ENCODE assay signal across 18 cellular contexts in genomic region chr2:99878951-99879350, GRCh38.
DNase-seq lines count a peak whose midpoint lies in the region; ATAC-seq and TF ChIP-seq lines count a peak whose summit lies in the region.
"Had no signal": no experiment of that assay in that cellular context is flagged by ENCODE, and none has a peak within 500 bp of the region (broad histone marks: within the 10 kb centered on the region; RNA-seq: fewer than 3 reads in every experiment).

No MANE protein-coding gene starts in this region.

- no peak overlapping the region for H2AFZ ChIP-seq in neural progenitor cell (replicated peaks)

- peak overlapping the region in 1 of 5 experiments; percentile 39 for H3K4me3 Mint-ChIP-seq in brain
- no peak overlapping the region for H3K4me3 Mint-ChIP-seq in neural progenitor cell

- TF ChIP-seq CTCF in brain (conservative IDR thresholded peaks at IDR 0.05) = no peak
- no peak for TF ChIP-seq CTCF in neural progenitor cell (IDR thresholded peaks at IDR 0.05)

- H4K20me1 ChIP-seq in BLaER1 treated with 17β-estradiol and CSF1 and Interleukin-3, amounts not matched to agents 10 nM and 100 nM = peaks cover 0 to 24% (median 4%) of the 10 kb centered on the region in 11 experiments; a peak in 7 of 22 replicates
- no peaks in the 10 kb centered on the region for H4K20me1 ChIP-seq in neural progenitor cell (ENCODE audit: low read depth)

- H3K36me3 Mint-ChIP-seq in brain (no peaks in the 10 kb centered on the region), neural progenitor cell (peaks cover 2% of the 10 kb centered on the region)

- H3K36me3 ChIP-seq in BLaER1 treated with 17β-estradiol and CSF1 and Interleukin-3, amounts not matched to agents 10 nM and 100 nM = peaks cover 0 to 6% (median 0%) of the 10 kb centered on the region in 11 experiments; a peak in 3 of 22 replicates
- no peaks in the 10 kb centered on the region for H3K36me3 ChIP-seq in neural progenitor cell
- H3K36me3 ChIP-seq: pancreas had no signal

- DNase-seq in M059J (ENCODE audit: low read depth) (peak; percentile 78), left kidney (ENCODE audit: low read depth, low spot score) (peak; percentile 49), activated gamma-delta T cell (lab: John Stamatoyannopoulos, UW) (no peak), neural progenitor cell (ENCODE audit: low spot score) (no peak)
- DNase-seq in activated T-cell treated with anti-CD3 and anti-CD28 coated beads, Interleukin-2, amount 50 U/mL, for 1 hour = no peak
- DNase-seq: effector memory CD4-positive, alpha-beta T cell; KBM-7; kidney; mucosa of descending colon; NCI-H345; pancreas; stimulated activated naive CD8-positive, alpha-beta T cell treated with anti-CD3 and anti-CD28 coated beads, Interleukin-15, Interleukin-2, amounts not matched to agents 100 U/mL and 50 U/mL, for 24 hours had no signal

- peaks cover 90% of the 10 kb centered on the region for H3K4me1 Mint-ChIP-seq in brain
- peaks cover 56% of the 10 kb centered on the region for H3K4me1 Mint-ChIP-seq in neural progenitor cell

- H3K27me3 Mint-ChIP-seq in brain (no peaks in the 10 kb centered on the region), neural progenitor cell (ENCODE audit: insufficient read depth, low read depth) (peaks cover 2% of the 10 kb centered on the region)

- H3K4me2 ChIP-seq in BLaER1 treated with 17β-estradiol and CSF1 and Interleukin-3, amounts not matched to agents 10 nM and 100 nM = peak overlapping the region in 7 of 11 experiments; percentile 7 to 59 (median 49); a peak in 5 of 22 replicates
- H3K4me2 ChIP-seq in neural progenitor cell = no peak overlapping the region

- H3F3A ChIP-seq in neural progenitor cell (ENCODE audit: low read depth) = no peaks in the 10 kb centered on the region

- ATAC-seq in GM19463 (IDR thresholded peaks at IDR 0.05; ENCODE audit: unreplicated experiment) = no peak
- ATAC-seq: GM12878; HCT116; mucosa of descending colon; pancreas; stimulated activated naive CD8-positive, alpha-beta T cell treated with anti-CD3 and anti-CD28 coated beads, Interleukin-15, Interleukin-2, amounts not matched to agents 100 U/mL and 50 U/mL, for 24 hours had no signal

- H3K79me2 ChIP-seq in neural progenitor cell (ENCODE audit: low read depth) = no peaks in the 10 kb centered on the region

- peaks cover 25 to 56% (median 44%) of the 10 kb centered on the region in 10 experiments for H3K4me1 ChIP-seq in BLaER1 treated with 17β-estradiol and CSF1 and Interleukin-3, amounts not matched to agents 10 nM and 100 nM
- no peaks in the 10 kb centered on the region for H3K4me1 ChIP-seq in neural progenitor cell

- peaks cover 0 to 56% (median 0%) of the 10 kb centered on the region in 11 experiments; a peak in 4 of 22 replicates for H3K27me3 ChIP-seq in BLaER1 treated with 17β-estradiol and CSF1 and Interleukin-3, amounts not matched to agents 10 nM and 100 nM
- H3K27me3 ChIP-seq in neural progenitor cell = no peaks in the 10 kb centered on the region
- H3K27me3 ChIP-seq: pancreas had no signal

- H3K27ac ChIP-seq in BLaER1 treated with 17β-estradiol and CSF1 and Interleukin-3, amounts not matched to agents 10 nM and 100 nM = no peak overlapping the region
- no peak overlapping the region for H3K27ac ChIP-seq in neural progenitor cell
- H3K27ac ChIP-seq: C4-2B, pancreas had no signal

- H3K9me3 Mint-ChIP-seq in brain (no peaks in the 10 kb centered on the region), neural progenitor cell (no peaks in the 10 kb centered on the region)

- H3K9ac ChIP-seq in BLaER1 treated with 17β-estradiol and CSF1 and Interleukin-3, amounts not matched to agents 10 nM and 100 nM = no peak overlapping the region
- no peak overlapping the region for H3K9ac ChIP-seq in neural progenitor cell

- H3K27ac Mint-ChIP-seq in brain = peak overlapping the region in 4 of 5 experiments; percentile 44 to 97 (median 86)
- no peak overlapping the region for H3K27ac Mint-ChIP-seq in neural progenitor cell

- H3K4me3 ChIP-seq in BLaER1 treated with 17β-estradiol and CSF1 and Interleukin-3, amounts not matched to agents 10 nM and 100 nM = no peak overlapping the region
- H3K4me3 ChIP-seq in neural progenitor cell = no peak overlapping the region
- H3K4me3 ChIP-seq: GM12878, mucosa of descending colon, pancreas had no signal

- H3K9me3 ChIP-seq in BLaER1 treated with 17β-estradiol and CSF1 and Interleukin-3, amounts not matched to agents 10 nM and 100 nM (replicated peaks in 1 of 11) = no peaks in the 10 kb centered on the region
- H3K9me3 ChIP-seq in neural progenitor cell (ENCODE audit: low read depth) = no peaks in the 10 kb centered on the region
- H3K9me3 ChIP-seq: mucosa of descending colon, pancreas had no signal

Comparison
In these comparisons a context has a peak if more than half of its experiments do, and no peak if none do; other contexts are left out.
1. DNase-seq: peak in M059J (single experiment) and left kidney (single experiment); none in activated gamma-delta T cell (single experiment), neural progenitor cell (single experiment) and activated T-cell treated with anti-CD3 and anti-CD28 coated beads, Interleukin-2, amount 50 U/mL, for 1 hour (single experiment).